In genomic region chr18:49151482-49151881, GRCh38 we compare ENCODE assay signal across 21 cellular contexts.
DNase-seq lines count a peak whose midpoint lies in the region; FAIRE-seq lines count a peak whose summit lies in the region.
"Had no signal": no experiment of that assay in that cellular context is flagged by ENCODE, and none has a peak within 500 bp of the region (broad histone marks: within the 10 kb centered on the region; RNA-seq: fewer than 3 reads in every experiment).

No MANE protein-coding gene starts in this region.

- peak; percentile 53 for FAIRE-seq in islet of Langerhans (lab: Jason Lieb, UNC)
- FAIRE-seq: G401.6, H1 had no signal

- H3K9ac ChIP-seq in adipocyte (ENCODE audit: low read length) = no peak overlapping the region

- H3K4me3 ChIP-seq in adipocyte (ENCODE audit: low read length) = no peak overlapping the region

- H3K9me3 ChIP-seq in adipocyte (ENCODE audit: control insufficient read depth, low read length) = peaks cover 6% of the 10 kb centered on the region
- H3K9me3 ChIP-seq: Caco-2 had no signal

- DNase-seq in NCI-H146 treated with DMSO at 0.1 percent for 48 hours (lab: John Stamatoyannopoulos, UW; ENCODE audit: unreplicated experiment) (peak; percentile 95), NCI-H69 (lab: John Stamatoyannopoulos, UW) (peak; percentile 95), adipocyte (ENCODE audit: low read depth) (peak; percentile 53), NCI-H82 treated with DMSO at 0.1 percent for 48 hours (lab: John Stamatoyannopoulos, UW; ENCODE audit: unreplicated experiment) (no peak), hepatic stellate cell (ENCODE audit: low spot score) (no peak)
- no peak for DNase-seq in effector CD4-positive, alpha-beta T cell
- DNase-seq: Caco-2; CD8-positive, alpha-beta T cell; HCEC 1CT; NCI-H1048; NCI-H1436 treated with DMSO at 0.1 percent for 48 hours; NCI-H2029 treated with DMSO at 0.1 percent for 48 hours; NCI-H2171 treated with DMSO at 0.1 percent for 48 hours; NCI-H345; NCI-H510A treated with DMSO at 0.1 percent for 48 hours; NCI-H82; SHP77; T-helper 17 cell had no signal

- H3K36me3 ChIP-seq in adipocyte (ENCODE audit: control insufficient read depth, insufficient read depth, low read length, severe bottlenecking) = no peaks in the 10 kb centered on the region

- H3K4me1 ChIP-seq in adipocyte (ENCODE audit: control insufficient read depth, insufficient read depth, low read length) = no peaks in the 10 kb centered on the region
- H3K4me1 ChIP-seq: Caco-2 had no signal

- H3K27me3 ChIP-seq in adipocyte (replicated peaks; ENCODE audit: control insufficient read depth, insufficient read depth, low read length) = no peaks in the 10 kb centered on the region

Comparison
In these comparisons a context has a peak if more than half of its experiments do, and no peak if none do; other contexts are left out.
1. DNase-seq: peak in NCI-H146 treated with DMSO at 0.1 percent for 48 hours (single experiment), NCI-H69 (single experiment) and adipocyte (single experiment); none in NCI-H82 treated with DMSO at 0.1 percent for 48 hours (single experiment), effector CD4-positive, alpha-beta T cell (single experiment) and hepatic stellate cell (single experiment).